16 cellular contexts compared by ENCODE assay signal in the genomic region with DNA sequence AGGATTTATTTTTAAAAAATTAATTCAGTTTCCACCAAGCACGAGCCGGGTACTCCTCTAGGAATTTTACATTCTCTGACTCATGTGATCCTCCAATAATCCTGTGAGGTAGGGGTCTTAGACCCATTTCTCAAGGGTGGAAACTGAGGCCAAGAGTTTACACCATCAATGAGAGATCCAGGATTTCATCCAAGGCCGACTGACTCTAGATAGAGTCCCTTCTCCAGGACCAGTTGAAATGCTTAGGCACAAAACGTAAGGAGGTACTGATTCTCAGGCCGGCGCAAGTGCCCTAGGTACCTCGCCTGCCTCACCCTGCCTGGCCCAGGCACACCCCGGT.
DNase-seq lines count a peak whose midpoint lies in the region; ATAC-seq, FAIRE-seq and TF ChIP-seq lines count a peak whose summit lies in the region.
"Had no signal": no experiment of that assay in that cellular context is flagged by ENCODE, and none has a peak within 500 bp of the region (broad histone marks: within the 10 kb centered on the region; RNA-seq: fewer than 3 reads in every experiment).

No MANE protein-coding gene starts in this region.

- 51% methylated on average over 8 of the region's 8 CpGs for WGBS in HepG2 (ENCODE audit: low lambda C conversion rate)
- 78% methylated on average over 3 of the region's 8 CpGs for WGBS in right lobe of liver (ENCODE audit: insufficient coverage, low coverage, low lambda C conversion rate, missing lambda C conversion rate)
- 93 to 95% methylated on average over 7 to 8 of the region's 8 CpGs for WGBS in endodermal cell (ENCODE audit: insufficient coverage in 1 of 2, insufficient read length in 1 of 2), 2 experiments

- H3K36me3 ChIP-seq in HepG2 (replicated peaks in 1 of 2; ENCODE audit: control insufficient read depth in 1 of 2, insufficient read depth in 2 of 2, low read length in 2 of 2) (no peaks in the 10 kb centered on the region), right lobe of liver (no peaks in the 10 kb centered on the region), endodermal cell (ENCODE audit: control insufficient read depth, insufficient read depth, low read length) (no peaks in the 10 kb centered on the region)
- H3K36me3 ChIP-seq: BLaER1 treated with 17β-estradiol and CSF1 and Interleukin-3, amounts not matched to agents 10 nM and 100 nM had no signal

- H3K27me3 Mint-ChIP-seq in endodermal cell (ENCODE audit: insufficient read depth), result no peaks in the 10 kb centered on the region

- no peaks in the 10 kb centered on the region for H3K9me3 ChIP-seq in HepG2 (ENCODE audit: low read length)
- no peaks in the 10 kb centered on the region for H3K9me3 ChIP-seq in right lobe of liver
- H3K9me3 ChIP-seq in endodermal cell (ENCODE audit: control insufficient read depth, low read length), result no peaks in the 10 kb centered on the region
- H3K9me3 ChIP-seq: BLaER1 treated with 17β-estradiol and CSF1 and Interleukin-3, amounts not matched to agents 10 nM and 100 nM had no signal

- TF ChIP-seq RAD21 in HepG2 (CRISPR knock-in tag; IDR thresholded peaks at IDR 0.05), result no peak

- no peak overlapping the region for H2AFZ ChIP-seq in HepG2 (ENCODE audit: low read length)

- peaks cover 55% of the 10 kb centered on the region for H3K4me1 Mint-ChIP-seq in endodermal cell
- H3K4me1 Mint-ChIP-seq in stimulated activated effector memory CD8-positive, alpha-beta T cell treated with anti-CD3 and anti-CD28 coated beads, Interleukin-12 subunit alpha, Interleukin-12 subunit beta, amount 100 ng/mL, for 72 hours, result peaks cover 42% of the 10 kb centered on the region

- H3K4me2 ChIP-seq in HepG2 (ENCODE audit: low read depth, low read length), result no peak overlapping the region
- H3K4me2 ChIP-seq: GM23338 had no signal

- no peak for FAIRE-seq in HepG2 (lab: Jason Lieb, UNC)
- FAIRE-seq: GM12892 had no signal

- ATAC-seq in HepG2 (no peak), right lobe of liver (no peak), HG02938 (IDR thresholded peaks at IDR 0.05; ENCODE audit: unreplicated experiment) (no peak)
- no peak for ATAC-seq in stimulated activated effector memory CD8-positive, alpha-beta T cell treated with anti-CD3 and anti-CD28 coated beads, Interleukin-12 subunit alpha, Interleukin-12 subunit beta, amount 100 ng/mL, for 72 hours
- ATAC-seq: GM23338 had no signal

- TF ChIP-seq EP300 in HepG2 (IDR thresholded peaks at IDR 0.05; ENCODE audit: low read depth in 2 of 2, low read length in 2 of 2) (no peak), HepG2 (CRISPR knock-in tag; IDR thresholded peaks at IDR 0.05; ENCODE audit: borderline replicate concordance) (no peak)

- in situ Hi-C loops in HepG2 (cut with HindIII; ENCODE audit: extremely low pct_ligation_motif_present, low pct_unique_long_range_greater_than_20kb), result no loop called here

- H3K79me2 ChIP-seq in HepG2 (ENCODE audit: insufficient read depth, low read length), result no peaks in the 10 kb centered on the region

- POLR2A ChIA-PET in HepG2 (lab: Yijun Ruan, JAX) (no interaction called here), RWPE1 (lab: Yijun Ruan, JAX; ENCODE audit: low non-redundant PET) (no interaction called here)

- H3K27me3 ChIP-seq in HepG2 (ENCODE audit: control insufficient read depth in 1 of 2, insufficient read depth in 2 of 2, low read length in 2 of 2) (no peaks in the 10 kb centered on the region; a peak in 1 of 5 replicates), right lobe of liver (no peaks in the 10 kb centered on the region), endodermal cell (ENCODE audit: control insufficient read depth, insufficient read depth, low read length, poor library complexity, severe bottlenecking) (no peaks in the 10 kb centered on the region)
- H3K27me3 ChIP-seq: BLaER1 treated with 17β-estradiol and CSF1 and Interleukin-3, amounts not matched to agents 10 nM and 100 nM had no signal

- H3K27ac ChIP-seq in HepG2 (ENCODE audit: extremely low read length, insufficient read depth, low read length) (no peak overlapping the region), right lobe of liver (no peak overlapping the region), RWPE1 (peak overlapping the region; percentile 12; the same call in 1 of the 2 replicates), endodermal cell (ENCODE audit: low read depth, low read length) (no peak overlapping the region)
- H3K27ac ChIP-seq: BLaER1 treated with 17β-estradiol and CSF1 and Interleukin-3, amounts not matched to agents 10 nM and 100 nM had no signal

- H3K4me3 Mint-ChIP-seq in endodermal cell, result no peak overlapping the region
- no peak overlapping the region for H3K4me3 Mint-ChIP-seq in stimulated activated effector memory CD8-positive, alpha-beta T cell treated with anti-CD3 and anti-CD28 coated beads, Interleukin-12 subunit alpha, Interleukin-12 subunit beta, amount 100 ng/mL, for 72 hours
- H3K4me3 Mint-ChIP-seq: CD4-positive, CD25-positive, alpha-beta regulatory T cell; GM23338 had no signal

- CTCF ChIA-PET in HepG2 (lab: Yijun Ruan, JAX; ENCODE audit: low intra/inter-chr PET ratio, low total read pairs) (no interaction called here), RWPE1 (lab: Yijun Ruan, JAX) (interaction anchor here (0.7 kb wide), 1 partner anchor 20 kb away, joined by 4 read pairs; no protein-coding TSS in a partner anchor)

- H3K36me3 Mint-ChIP-seq in endodermal cell (ENCODE audit: low read depth), result no peaks in the 10 kb centered on the region
- H3K36me3 Mint-ChIP-seq in stimulated activated effector memory CD8-positive, alpha-beta T cell treated with anti-CD3 and anti-CD28 coated beads, Interleukin-12 subunit alpha, Interleukin-12 subunit beta, amount 100 ng/mL, for 72 hours, result no peaks in the 10 kb centered on the region
- H3K36me3 Mint-ChIP-seq: CD4-positive, CD25-positive, alpha-beta regulatory T cell had no signal

- TF ChIP-seq CTCF in HepG2 (CRISPR knock-in tag; IDR thresholded peaks at IDR 0.05) (no peak), right lobe of liver (IDR thresholded peaks at IDR 0.05) (no peak), RWPE1 (conservative IDR thresholded peaks at IDR 0.05; ENCODE audit: low read depth) (no peak), endodermal cell (conservative IDR thresholded peaks at IDR 0.05) (no peak)

- H3K9me3 Mint-ChIP-seq in endodermal cell, result no peaks in the 10 kb centered on the region
- H3K9me3 Mint-ChIP-seq in stimulated activated effector memory CD8-positive, alpha-beta T cell treated with anti-CD3 and anti-CD28 coated beads, Interleukin-12 subunit alpha, Interleukin-12 subunit beta, amount 100 ng/mL, for 72 hours, result no peaks in the 10 kb centered on the region
- H3K9me3 Mint-ChIP-seq: GM23338 had no signal

- H3K4me3 ChIP-seq in HepG2 (replicated peaks in 1 of 3; ENCODE audit: insufficient read depth in 1 of 3, low read depth in 2 of 3, low read length in 3 of 3) (no peak overlapping the region), right lobe of liver (no peak overlapping the region), endodermal cell (ENCODE audit: low read length) (no peak overlapping the region)
- H3K4me3 ChIP-seq: BLaER1 treated with 17β-estradiol and CSF1 and Interleukin-3, amounts not matched to agents 10 nM and 100 nM; GM23338 had no signal

- H3K4me1 ChIP-seq in HepG2 (ENCODE audit: insufficient read depth, low read length) (peaks cover 29% of the 10 kb centered on the region), right lobe of liver (no peaks in the 10 kb centered on the region), endodermal cell (ENCODE audit: control insufficient read depth, insufficient read depth, low read length) (peaks cover 21% of the 10 kb centered on the region)

- no TSS peak for BruUV-seq in HepG2 (replicated peaks; lab: Mats Ljungman, UMichigan)

- no peak overlapping the region for H3K9ac ChIP-seq in HepG2 (ENCODE audit: insufficient read depth, low read depth, low read length)
- H3K9ac ChIP-seq in endodermal cell (ENCODE audit: extremely low read depth, low read length, poor library complexity, severe bottlenecking), result no peak overlapping the region
- H3K9ac ChIP-seq: BLaER1 treated with 17β-estradiol and CSF1 and Interleukin-3, amounts not matched to agents 10 nM and 100 nM had no signal

- no peaks in the 10 kb centered on the region for H4K20me1 ChIP-seq in HepG2 (ENCODE audit: insufficient read depth, low read length)
- H4K20me1 ChIP-seq: BLaER1 treated with 17β-estradiol and CSF1 and Interleukin-3, amounts not matched to agents 10 nM and 100 nM had no signal

- no peak for TF ChIP-seq POLR2A in HepG2 (IDR thresholded peaks at IDR 0.05; ENCODE audit: insufficient read depth in 1 of 2, low read depth in 2 of 2, low read length in 2 of 2)
- TF ChIP-seq POLR2A in right lobe of liver (IDR thresholded peaks at IDR 0.05), result no peak

- DNase-seq in HepG2 (ENCODE audit: low spot score), result no peak
- no peak for DNase-seq in right lobe of liver
- no peak for DNase-seq in RWPE1 (ENCODE audit: low spot score)
- DNase-seq in endodermal cell, result no peak
- no peak for DNase-seq in stimulated activated effector memory CD8-positive, alpha-beta T cell treated with anti-CD3 and anti-CD28 coated beads, Interleukin-12 subunit alpha, Interleukin-12 subunit beta, amount 100 ng/mL, for 72 hours (ENCODE audit: low spot score in 2 of 2)
- no peak for DNase-seq in NCI-H187 treated with DMSO at 0.1 percent for 48 hours (lab: John Stamatoyannopoulos, UW)
- no peak for DNase-seq in activated CD8-positive, alpha-beta memory T cell treated with anti-CD3 and anti-CD28 coated beads for 24 hours
- DNase-seq: 8988T; ACHN; CD4-positive, CD25-positive, alpha-beta regulatory T cell; DMS79; H7 had no signal

- intact Hi-C loops in HepG2 (cut with micrococcal nuclease; ENCODE audit: unreplicated experiment), result no loop called here
- intact Hi-C loops in right lobe of liver (cut with DNase I), result no loop called here

- H3K27ac Mint-ChIP-seq in endodermal cell, result peak overlapping the region; percentile 38
- peak overlapping the region; percentile 2 for H3K27ac Mint-ChIP-seq in stimulated activated effector memory CD8-positive, alpha-beta T cell treated with anti-CD3 and anti-CD28 coated beads, Interleukin-12 subunit alpha, Interleukin-12 subunit beta, amount 100 ng/mL, for 72 hours
- H3K27ac Mint-ChIP-seq: GM23338 had no signal

TF ChIP-seq in HepG2, 621 proteins besides CTCF, POLR2A, EP300 and RAD21 (continues in another document):
- TF ChIP-seq MYNN (CRISPR knock-in tag; IDR thresholded peaks at IDR 0.05; ENCODE audit: low read depth) (no peak), STAT5B (CRISPR knock-in tag; IDR thresholded peaks at IDR 0.05) (no peak), ZNF629 (CRISPR knock-in tag; conservative IDR thresholded peaks at IDR 0.05) (peak; percentile 54), GLMP (CRISPR knock-in tag; IDR thresholded peaks at IDR 0.05; ENCODE audit: borderline replicate concordance) (no peak)
